Comparison of ENCODE assay signal across 8 cellular contexts in genomic region chr3:184712579-184713355, GRCh38.
A peak's percentile ranks its signal among the peaks of the same experiment; 100 is the strongest.
DNase-seq lines count a peak whose midpoint lies in the region; ATAC-seq and TF ChIP-seq lines count a peak whose summit lies in the region.

No MANE protein-coding gene starts in this region.

- no peaks in the 10 kb centered on the region for H3K27me3 ChIP-seq in muscle layer of colon (ENCODE audit: control insufficient read depth in 1 of 2, insufficient read depth in 2 of 2, low read length in 2 of 2)

- no peaks in the 10 kb centered on the region for H3K9me3 ChIP-seq in muscle layer of colon (ENCODE audit: low read length)

- H3K4me1 ChIP-seq in muscle layer of colon (ENCODE audit: insufficient read depth, low read length): peaks cover 27% of the 10 kb centered on the region

- H3K9ac ChIP-seq in muscle layer of colon (ENCODE audit: low read length): peak overlapping the region; percentile 59

- H3K27ac ChIP-seq in muscle layer of colon (ENCODE audit: low read depth, low read length): peak overlapping the region; percentile 93

- no peak for ATAC-seq in HG03280 (IDR thresholded peaks at IDR 0.05; ENCODE audit: unreplicated experiment)

- in situ Hi-C loops in KBM-7 (cut with MboI; ENCODE audit: low pct_unique_long_range_greater_than_20kb, low sequenced_read_pairs): no loop called here

- H3K4me3 ChIP-seq in AG09309 (ENCODE audit: control insufficient read depth, low read depth, low read length) (peak overlapping the region; percentile 95), cardiac fibroblast (replicated peaks in 1 of 2; ENCODE audit: low read depth in 2 of 2, low read length in 2 of 2) (peak overlapping the region; percentile 72 to 79), muscle layer of colon (ENCODE audit: low read depth in 1 of 2, low read length in 2 of 2) (peak overlapping the region; percentile 93)

- peaks cover 12% of the 10 kb centered on the region for H3K36me3 ChIP-seq in muscle layer of colon (ENCODE audit: insufficient read depth, low read length)

- TF ChIP-seq CTCF in AG09309 (IDR thresholded peaks at IDR 0.05; ENCODE audit: control insufficient read depth, insufficient read depth, low read depth, low read length, missing control alignments) (no peak), cardiac fibroblast (IDR thresholded peaks at IDR 0.05; ENCODE audit: low read depth, low read length) (no peak)

- no peak for DNase-seq in AG09309 (ENCODE audit: low read depth)
- peak; percentile 63 for DNase-seq in KBM-7
- no peak for DNase-seq in cardiac fibroblast (ENCODE audit: low read depth in 2 of 2)
- DNase-seq in effector CD4-positive, alpha-beta T cell: no peak
- DNase-seq in stimulated activated CD4-positive, alpha-beta T cell treated with anti-CD3 and anti-CD28 coated beads, Interleukin-4, amount 100 ng/mL, for 24 hours: no peak
- DNase-seq in NCI-H226: no peak
